Comparison of ENCODE assay signal across 9 cellular contexts in genomic region chr2:39620067-39620466, GRCh38.
DNase-seq lines count a peak whose midpoint lies in the region; ATAC-seq and TF ChIP-seq lines count a peak whose summit lies in the region.
"Had no signal": no experiment of that assay in that cellular context is flagged by ENCODE, and none has a peak within 500 bp of the region (broad histone marks: within the 10 kb centered on the region; RNA-seq: fewer than 3 reads in every experiment).

No MANE protein-coding gene starts in this region.

- H3K27me3 ChIP-seq in HL-60 (ENCODE audit: insufficient read depth, poor library complexity, severe bottlenecking) = no peaks in the 10 kb centered on the region

- in situ Hi-C loops in ACHN (cut with HindIII; ENCODE audit: low pct_ligation_motif_present, low pct_unique_long_range_greater_than_20kb, low sequenced_read_pairs) = no loop called here

- no peak for TF ChIP-seq CTCF in HL-60 (IDR thresholded peaks at IDR 0.05; ENCODE audit: insufficient read depth, low read length)

- H3K27ac ChIP-seq in HL-60 (replicated peaks) = peak overlapping the region; percentile 21

- H3K4me3 ChIP-seq in HL-60 (replicated peaks; ENCODE audit: insufficient read depth, low read length) = no peak overlapping the region

- ATAC-seq in GM21367 (IDR thresholded peaks at IDR 0.05; ENCODE audit: unreplicated experiment) = no peak
- ATAC-seq: Panc1 had no signal

- DNase-seq in ACHN (peak; percentile 21), HL-60 (ENCODE audit: low read depth in 1 of 2, low spot score in 1 of 2) (peak; percentile 53 to 94), UCSD-AML1 (lab: John Stamatoyannopoulos, UW; ENCODE audit: unreplicated experiment) (peak; percentile 58), inferior parietal cortex (ENCODE audit: extremely low spot score) (peak; percentile 43), NCI-H524 (lab: John Stamatoyannopoulos, UW) (no peak), NCI-H187 (lab: John Stamatoyannopoulos, UW) (no peak), NCI-H510A treated with DMSO at 0.1 percent for 48 hours (lab: John Stamatoyannopoulos, UW) (no peak)

Comparison
In these comparisons a context has a peak if more than half of its experiments do, and no peak if none do; other contexts are left out.
1. DNase-seq: peak in ACHN (single experiment), HL-60 (2 of 2), UCSD-AML1 (single experiment) and inferior parietal cortex (single experiment); none in NCI-H524 (0 of 2), NCI-H187 (0 of 2) and NCI-H510A treated with DMSO at 0.1 percent for 48 hours (single experiment).